3 cellular contexts compared by ENCODE assay signal in genomic region chr10:81875680-81876252, GRCh38.
TF ChIP-seq lines count a peak whose summit lies in the region.

No MANE protein-coding gene starts in this region.

TF ChIP-seq in liver, 16 proteins besides CTCF, POLR2A, EP300 and RAD21:
- TF ChIP-seq NR2F2 (IDR thresholded peaks at IDR 0.05) (no peak), YY1 (IDR thresholded peaks at IDR 0.05) (no peak), HNF4G (IDR thresholded peaks at IDR 0.05) (no peak), SP1 (IDR thresholded peaks at IDR 0.05) (no peak), REST (IDR thresholded peaks at IDR 0.05) (no peak), HNF4A (conservative IDR thresholded peaks at IDR 0.05) (no peak), ATF3 (IDR thresholded peaks at IDR 0.05) (no peak), ZBTB33 (IDR thresholded peaks at IDR 0.05) (no peak), JUND (IDR thresholded peaks at IDR 0.05) (no peak), GABPA (IDR thresholded peaks at IDR 0.05 in 1 of 2, conservative IDR thresholded peaks at IDR 0.05 in 1 of 2) (no peak), EGR1 (IDR thresholded peaks at IDR 0.05; ENCODE audit: low read depth in 2 of 2) (no peak), MAX (IDR thresholded peaks at IDR 0.05) (no peak), FOXA1 (IDR thresholded peaks at IDR 0.05) (no peak)

TF ChIP-seq in HepG2, 621 proteins besides CTCF, POLR2A, EP300 and RAD21:
- TF ChIP-seq CCAR2 (optimal IDR thresholded peaks at IDR 0.05; ENCODE audit: low read depth, low read length): no peak

TF ChIP-seq in K562, 482 proteins besides CTCF, POLR2A, EP300 and RAD21:
- TF ChIP-seq DACH1 (IDR thresholded peaks at IDR 0.05; ENCODE audit: partially characterized antibody) (no peak), ZFP36 (IDR thresholded peaks at IDR 0.05; ENCODE audit: low read depth, low read length, partially characterized antibody) (peak; percentile 23), RREB1 (CRISPR knock-in tag; IDR thresholded peaks at IDR 0.05) (no peak), SPI1 (IDR thresholded peaks at IDR 0.05; ENCODE audit: borderline replicate concordance, low read depth, low read length) (no peak), ZNF184 (CRISPR knock-in tag; IDR thresholded peaks at IDR 0.05) (no peak), GTF2B (IDR thresholded peaks at IDR 0.05; ENCODE audit: extremely low read depth, insufficient read length) (no peak)
TF ChIP-seq in K562: peak in this region for 1.
